In genomic region chr13:114120486-114121430, GRCh38 we compare ENCODE assay signal across 11 cellular contexts. TPM values are rescaled to one million over a fixed set of nuclear protein-coding genes. Genes with fewer than 3 reads are reported as not detected.
DNase-seq lines count a peak whose midpoint lies in the region; ATAC-seq and TF ChIP-seq lines count a peak whose summit lies in the region.
"Had no signal": no experiment of that assay in that cellular context is flagged by ENCODE, and none has a peak within 500 bp of the region (broad histone marks: within the 10 kb centered on the region; RNA-seq: fewer than 3 reads in every experiment).

No MANE protein-coding gene starts in this region.

- no peak for TF ChIP-seq POLR2A in thyroid gland (IDR thresholded peaks at IDR 0.05)

- peak overlapping the region; percentile 83 for H2BK120ac ChIP-seq in mesenchymal stem cell (ENCODE audit: low read depth, low read length)

- H3K18ac ChIP-seq in mesenchymal stem cell (ENCODE audit: low read depth in 1 of 2, low read length in 2 of 2) = peak overlapping the region; percentile 54 to 97

- H3K14ac ChIP-seq in mesenchymal stem cell (ENCODE audit: low read length in 2 of 2) = peak overlapping the region in 1 of 2 experiments; percentile 5

- peak overlapping the region; percentile 77 for H2BK5ac ChIP-seq in mesenchymal stem cell (ENCODE audit: low read depth, low read length, poor library complexity, severe bottlenecking)

- no peak overlapping the region for H2AFZ ChIP-seq in mesenchymal stem cell (ENCODE audit: low read depth, low read length)
- H2AFZ ChIP-seq: parathyroid adenoma had no signal

- H2BK15ac ChIP-seq in mesenchymal stem cell (ENCODE audit: low read depth, poor library complexity, severe bottlenecking) = peak overlapping the region; percentile 86

- peak overlapping the region; percentile 90 for H4K91ac ChIP-seq in mesenchymal stem cell (ENCODE audit: low read length)

- H3K27me3 Mint-ChIP-seq in activated T-cell treated with anti-CD3 and anti-CD28 coated beads, Interleukin-2, amount 50 U/mL, for 4 hours (ENCODE audit: low read depth) = no peaks in the 10 kb centered on the region
- H3K27me3 Mint-ChIP-seq in activated naive CD8-positive, alpha-beta T cell treated with anti-CD3 and anti-CD28 coated beads for 36 hours = no peaks in the 10 kb centered on the region

- no peak for ATAC-seq in activated T-cell treated with anti-CD3 and anti-CD28 coated beads, Interleukin-2, amount 50 U/mL, for 4 hours
- ATAC-seq in foreskin keratinocyte = no peak

- H3K36me3 Mint-ChIP-seq in activated T-cell treated with anti-CD3 and anti-CD28 coated beads, Interleukin-2, amount 50 U/mL, for 4 hours (ENCODE audit: insufficient read depth) = peaks cover 17% of the 10 kb centered on the region
- H3K36me3 Mint-ChIP-seq in activated naive CD8-positive, alpha-beta T cell treated with anti-CD3 and anti-CD28 coated beads for 36 hours = peaks cover 22% of the 10 kb centered on the region

- H3K4me3 ChIP-seq in mesenchymal stem cell (ENCODE audit: insufficient read depth in 1 of 2, low read depth in 1 of 2, low read length in 2 of 2) (no peak overlapping the region), thyroid gland (replicated peaks in 1 of 3) (no peak overlapping the region)

- 37% methylated on average over 23 of the region's 28 CpGs for WGBS in mesenchymal stem cell
- 68 to 72% methylated on average over 20 to 22 of the region's 28 CpGs for WGBS in thyroid gland, 2 donors

- peaks cover 73% of the 10 kb centered on the region for H3K4me1 Mint-ChIP-seq in activated T-cell treated with anti-CD3 and anti-CD28 coated beads, Interleukin-2, amount 50 U/mL, for 4 hours (ENCODE audit: low read depth)
- peaks cover 69% of the 10 kb centered on the region for H3K4me1 Mint-ChIP-seq in activated naive CD8-positive, alpha-beta T cell treated with anti-CD3 and anti-CD28 coated beads for 36 hours

- H3K4me1 ChIP-seq in mesenchymal stem cell (ENCODE audit: control insufficient read depth, insufficient read depth, low read depth, low read length) = peaks cover 60% of the 10 kb centered on the region
- peaks cover 0 to 16% of the 10 kb centered on the region in 2 donors for H3K4me1 ChIP-seq in thyroid gland
- H3K4me1 ChIP-seq in foreskin keratinocyte = peaks cover 13% of the 10 kb centered on the region
- H3K4me1 ChIP-seq: parathyroid adenoma had no signal

- peak overlapping the region in 1 of 2 experiments; percentile 76 for H3K23ac ChIP-seq in mesenchymal stem cell (ENCODE audit: low read length in 2 of 2)

- H3K4ac ChIP-seq in mesenchymal stem cell (ENCODE audit: low read depth in 1 of 2, low read length in 2 of 2) = peak overlapping the region; percentile 89 to 93

- H3K79me1 ChIP-seq in mesenchymal stem cell (replicated peaks; ENCODE audit: low read length, poor library complexity, severe bottlenecking) = no peaks in the 10 kb centered on the region

- H3K27ac ChIP-seq in mesenchymal stem cell (ENCODE audit: low read length, poor library complexity, severe bottlenecking) = peak overlapping the region; percentile 89
- H3K27ac ChIP-seq in thyroid gland = peak overlapping the region; percentile 47 to 63 (median 52)
- no peak overlapping the region for H3K27ac ChIP-seq in foreskin keratinocyte
- H3K27ac ChIP-seq: parathyroid adenoma had no signal

- H3K36me3 ChIP-seq in mesenchymal stem cell (ENCODE audit: control insufficient read depth in 1 of 2, insufficient read depth in 2 of 2, low read depth in 1 of 2, low read length in 2 of 2) (peaks cover 16 to 49% of the 10 kb centered on the region in 2 experiments), thyroid gland (no peaks in the 10 kb centered on the region)

- H3K9me3 Mint-ChIP-seq in activated T-cell treated with anti-CD3 and anti-CD28 coated beads, Interleukin-2, amount 50 U/mL, for 4 hours = peaks cover 3% of the 10 kb centered on the region
- peaks cover 3% of the 10 kb centered on the region for H3K9me3 Mint-ChIP-seq in activated naive CD8-positive, alpha-beta T cell treated with anti-CD3 and anti-CD28 coated beads for 36 hours

- H4K8ac ChIP-seq in mesenchymal stem cell (ENCODE audit: low read length) = peak overlapping the region; percentile 90

- DNase-seq in activated T-cell treated with anti-CD3 and anti-CD28 coated beads, Interleukin-2, amount 50 U/mL, for 4 hours = no peak
- no peak for DNase-seq in activated T-cell treated with anti-CD3 and anti-CD28 coated beads, Interleukin-2, amount 50 U/mL, for 1 hour
- no peak for DNase-seq in activated naive CD8-positive, alpha-beta T cell treated with anti-CD3 and anti-CD28 coated beads for 36 hours
- DNase-seq in mesenchymal stem cell = peak; percentile 72
- DNase-seq in thyroid gland = no peak
- no peak for DNase-seq in foreskin keratinocyte
- DNase-seq in anterior cingulate cortex (lab: John Stamatoyannopoulos, UW) = no peak
- no peak for DNase-seq in globus pallidus (ENCODE audit: low spot score)
- DNase-seq: activated effector memory CD4-positive, alpha-beta T cell treated with Interleukin-2 at 50 U/mL for 16 hours; Karpas-422 had no signal

- H2AK5ac ChIP-seq in mesenchymal stem cell (ENCODE audit: low read length, severe bottlenecking) = peak overlapping the region; percentile 67

- intact Hi-C loops in thyroid gland (cut with DNase I) = no loop called here

- H3K9me3 ChIP-seq in mesenchymal stem cell (ENCODE audit: control insufficient read depth, low read length) = no peaks in the 10 kb centered on the region
- H3K9me3 ChIP-seq in thyroid gland = no peaks in the 10 kb centered on the region

- TF ChIP-seq CTCF in thyroid gland (IDR thresholded peaks at IDR 0.05) (no peak), foreskin keratinocyte (conservative IDR thresholded peaks at IDR 0.05) (no peak)

- peak overlapping the region; percentile 21 for H3K9ac ChIP-seq in mesenchymal stem cell (ENCODE audit: low read length)
- H3K9ac ChIP-seq: parathyroid adenoma had no signal

- peak overlapping the region; percentile 83 for H3K4me3 Mint-ChIP-seq in activated T-cell treated with anti-CD3 and anti-CD28 coated beads, Interleukin-2, amount 50 U/mL, for 4 hours
- H3K4me3 Mint-ChIP-seq in activated naive CD8-positive, alpha-beta T cell treated with anti-CD3 and anti-CD28 coated beads for 36 hours = peak overlapping the region; percentile 78

- peak overlapping the region; percentile 42 for H3K4me2 ChIP-seq in mesenchymal stem cell (ENCODE audit: low read length, poor library complexity, severe bottlenecking)

- peak overlapping the region; percentile 46 to 92 for H2BK12ac ChIP-seq in mesenchymal stem cell (ENCODE audit: low read length in 2 of 2)

- H3K27me3 ChIP-seq in mesenchymal stem cell (ENCODE audit: control insufficient read depth in 1 of 2, insufficient read depth in 1 of 2, low read length in 2 of 2) (no peaks in the 10 kb centered on the region), thyroid gland (no peaks in the 10 kb centered on the region), foreskin keratinocyte (no peaks in the 10 kb centered on the region)

- H3K27ac Mint-ChIP-seq in activated naive CD8-positive, alpha-beta T cell treated with anti-CD3 and anti-CD28 coated beads for 36 hours = peak overlapping the region; percentile 97

RNA-seq across cellular contexts. Expression of gene RASA3, which starts 11.7 kb away (rescaled TPM):
- 10 to 100 TPM; 23.7 to 28.7 (median 26.6) TPM for total RNA-seq in activated T-cell treated with anti-CD3 and anti-CD28 coated beads, Interleukin-2, amount 50 U/mL, for 4 hours
- total RNA-seq in activated naive CD8-positive, alpha-beta T cell treated with anti-CD3 and anti-CD28 coated beads for 36 hours = 10 to 100 TPM; 25.6 to 26.5 TPM
- 44.2 TPM for polyA plus RNA-seq in mesenchymal stem cell (2013, experiment 1 of 2)
- polyA plus RNA-seq in mesenchymal stem cell (2013, experiment 2 of 2) = 43.9 TPM
- total RNA-seq in thyroid gland = 10 to 100 TPM; 22.3 to 32.3 (median 25.5) TPM
- total RNA-seq in foreskin keratinocyte = 7.7 and 9.2 TPM in 2 replicates
- 4.1 and 4.8 TPM in 2 replicates for polyA plus RNA-seq in foreskin keratinocyte

RNA-seq across cellular contexts. Expression of gene CFAP97D2, which starts 58.3 kb away (rescaled TPM):
- not detected for total RNA-seq in activated T-cell treated with anti-CD3 and anti-CD28 coated beads, Interleukin-2, amount 50 U/mL, for 4 hours
- not detected for total RNA-seq in activated naive CD8-positive, alpha-beta T cell treated with anti-CD3 and anti-CD28 coated beads for 36 hours
- polyA plus RNA-seq in mesenchymal stem cell (2013, experiment 1 of 2) = not detected
- polyA plus RNA-seq in mesenchymal stem cell (2013, experiment 2 of 2) = not detected
- total RNA-seq in thyroid gland (not detected), foreskin keratinocyte (not detected in 2 replicates)
- not detected in 2 replicates for polyA plus RNA-seq in foreskin keratinocyte
